Comparison of ENCODE assay signal across 8 cellular contexts in genomic region chr6:7243188-7243942, GRCh38.
DNase-seq lines count a peak whose midpoint lies in the region; ATAC-seq, FAIRE-seq and TF ChIP-seq lines count a peak whose summit lies in the region.

No MANE protein-coding gene starts in this region.

- TF ChIP-seq POLR2A in GM12892 (IDR thresholded peaks at IDR 0.05; ENCODE audit: low read depth, low read length) = no peak

- H3K27me3 ChIP-seq in bronchial epithelial cell (ENCODE audit: control insufficient read depth, insufficient read depth, low read length) = no peaks in the 10 kb centered on the region

- peak; percentile 78 for FAIRE-seq in GM12892 (lab: Jason Lieb, UNC)
- no peak for FAIRE-seq in bronchial epithelial cell (lab: Jason Lieb, UNC)

- H3K36me3 ChIP-seq in bronchial epithelial cell (ENCODE audit: control insufficient read depth, insufficient read depth, low read length) = peaks cover 36% of the 10 kb centered on the region

- no peak for ATAC-seq in GM21717 (IDR thresholded peaks at IDR 0.05; ENCODE audit: unreplicated experiment)

- H3K4me3 ChIP-seq in bronchial epithelial cell (ENCODE audit: low read depth, low read length) = no peak overlapping the region

- TF ChIP-seq CTCF in AG09319 (IDR thresholded peaks at IDR 0.05; ENCODE audit: low read depth, low read length) (peak; percentile 91), bronchial epithelial cell (IDR thresholded peaks at IDR 0.05; ENCODE audit: insufficient read depth, low read length, severe bottlenecking) (peak; percentile 81)

- DNase-seq in AG09319 (ENCODE audit: extremely low read depth, low read depth) = no peak
- no peak for DNase-seq in GM12892 (ENCODE audit: insufficient read length)
- DNase-seq in MV-4-11 (lab: John Stamatoyannopoulos, UW) = peak; percentile 67
- peak; percentile 32 for DNase-seq in SKM-1 (lab: John Stamatoyannopoulos, UW; ENCODE audit: unreplicated experiment)
- peak; percentile 66 for DNase-seq in bronchial epithelial cell (ENCODE audit: low read depth)
- peak; percentile 73 for DNase-seq in islet precursor cell
- peak in 2 of 3 donors; percentile 12 to 21 for DNase-seq in stimulated activated CD4-positive, alpha-beta T cell treated with anti-CD3 and anti-CD28 coated beads, TNF-alpha, amount 100 ng/mL, for 1 hour (ENCODE audit: low read depth in 3 of 3, low spot score in 1 of 3)

Comparison
In these comparisons a context has a peak if more than half of its experiments do, and no peak if none do; other contexts are left out.
1. DNase-seq: peak in MV-4-11 (single experiment), SKM-1 (single experiment), bronchial epithelial cell (single experiment), islet precursor cell (single experiment) and stimulated activated CD4-positive, alpha-beta T cell treated with anti-CD3 and anti-CD28 coated beads, TNF-alpha, amount 100 ng/mL, for 1 hour (2 of 3); none in AG09319 (single experiment) and GM12892 (single experiment).